In the genomic region with DNA sequence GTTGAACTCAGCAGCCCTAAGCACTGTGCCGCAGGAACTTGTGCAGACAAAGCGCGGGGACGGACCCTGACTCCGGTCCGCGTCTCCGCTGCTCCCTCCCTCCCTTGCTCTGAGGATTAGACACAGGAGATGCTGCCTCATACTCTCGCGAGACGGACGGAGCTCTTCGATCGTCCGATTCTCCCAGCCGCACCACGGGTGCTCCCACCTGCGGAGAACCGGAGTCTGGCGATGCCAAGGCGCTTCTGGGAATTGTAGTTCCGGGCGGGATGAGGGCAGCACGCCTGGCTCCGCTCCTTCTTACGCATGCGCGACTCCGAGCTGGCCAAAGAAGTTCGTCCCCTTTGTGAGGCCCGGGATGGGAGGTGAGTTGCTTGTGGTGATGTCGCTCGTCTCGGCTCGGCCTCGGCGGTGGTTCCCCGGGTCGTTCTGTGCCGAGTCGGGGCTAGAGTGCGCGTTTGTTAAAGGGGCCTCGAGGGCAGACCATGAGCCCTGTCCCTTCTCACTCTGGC, we compare ENCODE assay signal across 8 cellular contexts. TPM values are rescaled to one million over a fixed set of nuclear protein-coding genes. Genes with fewer than 3 reads are reported as not detected.
DNase-seq lines count a peak whose midpoint lies in the region; ATAC-seq and TF ChIP-seq lines count a peak whose summit lies in the region.
"Not testable (repeated sequence)": the region's sequence is repeated elsewhere in the genome, so short reads cannot be mapped to it uniquely, and the experiment has no call there.

Gene ZNF286A (plus strand): TSS at position 340 of the 512 bp plus-strand sequence. CDS start 578 bp downstream, outside the sequence.

- H3K4me1 ChIP-seq in mammary epithelial cell (ENCODE audit: insufficient read depth, low read length); skeletal muscle tissue (ENCODE audit: control insufficient read depth in 3 of 3, insufficient read depth in 3 of 3, low read length in 3 of 3): not testable (repeated sequence)

- not testable (repeated sequence) for TF ChIP-seq CTCF in VCaP (conservative IDR thresholded peaks at IDR 0.05); mammary epithelial cell (conservative IDR thresholded peaks at IDR 0.05 in 1 of 2, IDR thresholded peaks at IDR 0.05 in 1 of 2; ENCODE audit: extremely low read depth in 1 of 2, insufficient read depth in 1 of 2, low read depth in 1 of 2, low read length in 2 of 2)

- not testable (repeated sequence) for H3K27me3 ChIP-seq in mammary epithelial cell (ENCODE audit: insufficient read depth, low read length); skeletal muscle tissue (ENCODE audit: control insufficient read depth in 3 of 3, insufficient read depth in 3 of 3, low read length in 3 of 3)

- H3K4me3 ChIP-seq in mammary epithelial cell (replicated peaks in 1 of 3; ENCODE audit: insufficient read depth in 1 of 3, low read depth in 2 of 3, low read length in 3 of 3) = peak within 1 kb of the TSS; percentile 41 to 58 (median 56)
- peak within 1 kb of the TSS; percentile 72 for H3K4me3 ChIP-seq in iPS-18c (ENCODE audit: insufficient read depth, low read depth, low read length)
- peak within 1 kb of the TSS; percentile 77 to 85 (median 82) for H3K4me3 ChIP-seq in skeletal muscle tissue (ENCODE audit: low read length in 3 of 3)

- peak within 1 kb of the TSS; percentile 88 for H2AFZ ChIP-seq in mammary epithelial cell (ENCODE audit: low read depth, low read length)

- CTCF ChIA-PET in mammary epithelial cell (lab: Charles Lee; ENCODE audit: low non-redundant PET) = not testable (repeated sequence)

- BruUV-seq in mammary epithelial cell (replicated peaks; lab: Mats Ljungman, UMichigan) = not testable (repeated sequence)

- H3K9me3 ChIP-seq in mammary epithelial cell (replicated peaks; ENCODE audit: insufficient read depth, low read length); iPS-18c (ENCODE audit: control insufficient read depth, insufficient read depth, low read length); skeletal muscle tissue (ENCODE audit: control insufficient read depth in 3 of 3, low read length in 3 of 3): not testable (repeated sequence)

- dilution Hi-C loops in mammary epithelial cell (cut with HindIII; ENCODE audit: low sequenced_read_pairs) = not testable (repeated sequence)

- ATAC-seq in GM18909 (IDR thresholded peaks at IDR 0.05; ENCODE audit: poor library complexity, unreplicated experiment) (peak; percentile 98), HG03159 (IDR thresholded peaks at IDR 0.05; ENCODE audit: unreplicated experiment) (peak; percentile 94)

- H3K9ac ChIP-seq in mammary epithelial cell (ENCODE audit: insufficient read depth, low read length) = not testable (repeated sequence)
- H3K9ac ChIP-seq in skeletal muscle tissue (ENCODE audit: low read depth in 1 of 3, low read length in 3 of 3) = peak within 1 kb of the TSS; percentile 33 to 70 (median 50)

- not testable (repeated sequence) for H3K36me3 ChIP-seq in mammary epithelial cell (ENCODE audit: insufficient read depth, low read length); skeletal muscle tissue (ENCODE audit: control insufficient read depth in 3 of 3, insufficient read depth in 3 of 3, low read length in 3 of 3)

- peak within 1 kb of the TSS; percentile 20; the same call in 1 of the 2 replicates for H3K27ac ChIP-seq in VCaP
- not testable (repeated sequence) for H3K27ac ChIP-seq in mammary epithelial cell (ENCODE audit: insufficient read depth, low read depth, low read length)
- H3K27ac ChIP-seq in skeletal muscle tissue (ENCODE audit: low read depth, low read length) = peak within 1 kb of the TSS; percentile 19

- in situ Hi-C loops in mammary epithelial cell (cut with MboI; ENCODE audit: low sequenced_read_pairs in 2 of 2) = not testable (repeated sequence)

- H3K79me2 ChIP-seq in mammary epithelial cell (ENCODE audit: insufficient read depth, low read length) = not testable (repeated sequence)

- DNase-seq in AG08395 (ENCODE audit: low spot score) (peak; percentile 97), NCI-H2227 (lab: John Stamatoyannopoulos, UW; ENCODE audit: unreplicated experiment) (peak; percentile 98), mammary epithelial cell (peak; percentile 100)

- H4K20me1 ChIP-seq in mammary epithelial cell (ENCODE audit: insufficient read depth, low read length) = not testable (repeated sequence)

- H3K4me2 ChIP-seq in mammary epithelial cell (ENCODE audit: insufficient read depth, low read depth, low read length) = peak within 1 kb of the TSS; percentile 26

- under 1% methylated on average over 27 of the region's 44 CpGs for WGBS in mammary epithelial cell (ENCODE audit: low coverage, missing lambda C conversion rate)

- intact Hi-C loops in mammary epithelial cell (cut with micrococcal nuclease) = not testable (repeated sequence)

RNA-seq across cellular contexts. Expression of gene ZNF286A, which starts in this region (rescaled TPM):
- total RNA-seq in mammary epithelial cell (10 to 100 TPM; 29.8 to 37.0 TPM), skeletal muscle tissue (19.3 TPM)
- 33.8 TPM for polyA plus RNA-seq in mammary epithelial cell
- 31.4 TPM for polyA minus RNA-seq in mammary epithelial cell
